In genomic region chr1:211828584-211829342, GRCh38 we compare ENCODE assay signal across 8 cellular contexts. TPM values are rescaled to one million over a fixed set of nuclear protein-coding genes. Genes with fewer than 3 reads are reported as not detected.
DNase-seq lines count a peak whose midpoint lies in the region; ATAC-seq and TF ChIP-seq lines count a peak whose summit lies in the region.

No MANE protein-coding gene starts in this region.

- H3K4me3 ChIP-seq in PC-9 (peak overlapping the region; percentile 75; the same call in 1 of the 2 replicates), epithelial cell of proximal tubule (ENCODE audit: low read depth, low read length) (peak overlapping the region; percentile 75)

- H3K9me3 ChIP-seq in PC-9 (ENCODE audit: insufficient read depth, low read depth) = no peaks in the 10 kb centered on the region

- H3K4me1 Mint-ChIP-seq in progenitor cell of endocrine pancreas (ENCODE audit: low read depth) = peaks cover 8% of the 10 kb centered on the region

- peaks cover 3% of the 10 kb centered on the region for H3K27me3 Mint-ChIP-seq in progenitor cell of endocrine pancreas

- no peaks in the 10 kb centered on the region for H3K27me3 ChIP-seq in PC-9 (ENCODE audit: insufficient read depth, low read depth)

- H3K9me3 Mint-ChIP-seq in progenitor cell of endocrine pancreas (ENCODE audit: low read depth) = no peaks in the 10 kb centered on the region

- H2AFZ ChIP-seq in PC-9 = no peak overlapping the region

- peaks cover 15% of the 10 kb centered on the region; the same call in 1 of the 2 replicates for H3K4me1 ChIP-seq in PC-9 (replicated peaks; ENCODE audit: insufficient read depth)

- intact Hi-C loops in PC-9 (cut with micrococcal nuclease; ENCODE audit: unreplicated experiment) = loop anchor here (10.0 kb wide), 1 partner anchor 206 kb away; the partner anchor contains the start of genes DTL and INTS7

- in situ Hi-C loops in G401 (cut with HindIII; ENCODE audit: low sequenced_read_pairs) = no loop called here

- no peak for ATAC-seq in HG02870 (IDR thresholded peaks at IDR 0.05; ENCODE audit: unreplicated experiment)
- no peak for ATAC-seq in HG03045 (IDR thresholded peaks at IDR 0.05; ENCODE audit: unreplicated experiment)

- peaks cover 11% of the 10 kb centered on the region; the same call in 1 of the 2 replicates for H3K79me2 ChIP-seq in PC-9 (ENCODE audit: low read depth)

- CTCF ChIA-PET in PC-9 (lab: Charles Lee) = interaction anchor here (0.6 kb wide), 1 partner anchor 242 kb away, joined by 3 read pairs; no protein-coding TSS in a partner anchor

- DNase-seq in G401 (ENCODE audit: low spot score) (peak; percentile 47), PC-9 (no peak), epithelial cell of proximal tubule (ENCODE audit: low read depth) (no peak), progenitor cell of endocrine pancreas (ENCODE audit: low spot score, unreplicated experiment) (no peak), NOMO-1 treated with dmso at 0.1 percent for 144 hours (lab: John Stamatoyannopoulos, UW; ENCODE audit: unreplicated experiment) (no peak)
- no peak for DNase-seq in activated effector memory CD4-positive, alpha-beta T cell treated with Interleukin-2 at 50 U/mL for 16 hours

- POLR2A ChIA-PET in PC-9 (lab: Charles Lee; ENCODE audit: unreplicated experiment) = interaction anchor here (0.6 kb wide), 1 partner anchor 96 kb away, joined by 8 read pairs; no protein-coding TSS in a partner anchor

- H3K36me3 Mint-ChIP-seq in progenitor cell of endocrine pancreas (ENCODE audit: insufficient read depth) = peaks cover 7% of the 10 kb centered on the region

- peak overlapping the region; percentile 87 for H3K4me3 Mint-ChIP-seq in progenitor cell of endocrine pancreas (ENCODE audit: low read depth)

- peak overlapping the region; percentile 88 for H3K27ac Mint-ChIP-seq in progenitor cell of endocrine pancreas

- BruUV-seq in PC-9 (replicated peaks; lab: Mats Ljungman, UMichigan) = no TSS peak

- H3K36me3 ChIP-seq in PC-9 (ENCODE audit: low read depth) = peaks cover 10% of the 10 kb centered on the region

- peak overlapping the region; percentile 85 for H3K4me2 ChIP-seq in PC-9

- H3F3A ChIP-seq in PC-9 (ENCODE audit: insufficient read depth, low read depth) = no peaks in the 10 kb centered on the region; the same call in 1 of the 2 replicates

- no peak overlapping the region for H3K27ac ChIP-seq in PC-9

- no peaks in the 10 kb centered on the region for H4K20me1 ChIP-seq in PC-9 (ENCODE audit: insufficient read depth)

- TF ChIP-seq CTCF in PC-9 (conservative IDR thresholded peaks at IDR 0.05) = no peak
- no peak for TF ChIP-seq CTCF in epithelial cell of proximal tubule (conservative IDR thresholded peaks at IDR 0.05; ENCODE audit: low read depth, low read length)
- TF ChIP-seq CTCF in progenitor cell of endocrine pancreas (IDR thresholded peaks at IDR 0.05; ENCODE audit: unreplicated experiment) = no peak

- no peaks in the 10 kb centered on the region for H3K9me2 ChIP-seq in PC-9 (ENCODE audit: insufficient read depth)

RNA-seq across cellular contexts. Expression of gene LPGAT1, which starts 1.8 kb away (rescaled TPM):
- total RNA-seq in G401 (2014; rRNA removed; shearing (Covaris generic)) = 19.3 and 40.9 TPM in 2 replicates
- total RNA-seq in PC-9 (2021) (46.0 and 46.8 TPM in 2 replicates), epithelial cell of proximal tubule (35.5 and 42.7 TPM in 2 replicates), progenitor cell of endocrine pancreas (58.9 and 59.5 TPM in 2 replicates)
